In genomic region chr1:184644771-184645170, GRCh38 we compare ENCODE assay signal across 9 cellular contexts.
"Had no signal": no experiment of that assay in that cellular context is flagged by ENCODE, and none has a peak within 500 bp of the region (broad histone marks: within the 10 kb centered on the region; RNA-seq: fewer than 3 reads in every experiment).

No MANE protein-coding gene starts in this region.

- H3K9me3 ChIP-seq: HAP-1 had no signal

- H3K9ac ChIP-seq: GM23248 had no signal

- H3K36me3 ChIP-seq: HAP-1 had no signal

- H3K4me3 Mint-ChIP-seq: GM23338, H9, HFFc6 had no signal

- H3K4me1 Mint-ChIP-seq: GM23338, H9 had no signal

- H3K27ac ChIP-seq: GM23248 had no signal

- DNase-seq: GM23248, GOT3, H7, H9, HCEC 1CT, HFFc6 had no signal

- ATAC-seq: GM23338, HCT116 had no signal

- H3K27ac Mint-ChIP-seq: GM23338, HFFc6 had no signal

- H3K4me3 ChIP-seq: GM23248, GM23338, HAP-1 had no signal

- H3K4me2 ChIP-seq: GM23338 had no signal

- H2AFZ ChIP-seq: GM23248, GM23338 had no signal

- H3K4me1 ChIP-seq: HAP-1 had no signal
